ENCODE assay signal across 31 cellular contexts in genomic region chr10:99743841-99744240, GRCh38. TPM values are rescaled to one million over a fixed set of nuclear protein-coding genes. Genes with fewer than 3 reads are reported as not detected.
DNase-seq lines count a peak whose midpoint lies in the region; ATAC-seq and TF ChIP-seq lines count a peak whose summit lies in the region.
"Had no signal": no experiment of that assay in that cellular context is flagged by ENCODE, and none has a peak within 500 bp of the region (broad histone marks: within the 10 kb centered on the region; RNA-seq: fewer than 3 reads in every experiment).

No MANE protein-coding gene starts in this region.

- no peaks in the 10 kb centered on the region for H3K27me3 ChIP-seq in PC-3 (ENCODE audit: low read length)
- no peaks in the 10 kb centered on the region for H3K27me3 ChIP-seq in tibial artery
- H3K27me3 ChIP-seq: heart right ventricle had no signal

- CTCF ChIA-PET in PC-3 (lab: Charles Lee) = interaction anchor here (0.6 to 1.0 kb wide), 2 partner anchors 82 to 102 kb away, joined by 3 read pairs; no protein-coding TSS in a partner anchor
- CTCF ChIA-PET in WTC11 (lab: Charles Lee) = no interaction called here

- no peaks in the 10 kb centered on the region for H3K9me2 ChIP-seq in PC-3 (replicated peaks; ENCODE audit: low read length)

- H3K36me3 ChIP-seq in PC-3 (ENCODE audit: low read depth, low read length) (peaks cover 56% of the 10 kb centered on the region), tibial artery (peaks cover 83 to 91% (median 84%) of the 10 kb centered on the region in 3 donors)

- no peaks in the 10 kb centered on the region for H4K20me1 ChIP-seq in PC-3 (ENCODE audit: low read length)

- H3K9ac ChIP-seq in PC-3 (ENCODE audit: low read length) = no peak overlapping the region

- H3K4me3 Mint-ChIP-seq in activated naive CD8-positive, alpha-beta T cell treated with anti-CD3 and anti-CD28 coated beads, Interleukin-2, amount 50 U/mL, for 24 hours = no peak overlapping the region
- H3K4me3 Mint-ChIP-seq in activated naive CD8-positive, alpha-beta T cell treated with anti-CD3 and anti-CD28 coated beads for 36 hours = no peak overlapping the region
- H3K4me3 Mint-ChIP-seq in WTC11 = no peak overlapping the region
- H3K4me3 Mint-ChIP-seq: activated CD8-positive, alpha-beta memory T cell treated with anti-CD3 and anti-CD28 coated beads, Interleukin-2, amount 10 ng/mL, durations not matched to agents 7 days and 5 days; activated naive CD4-positive, alpha-beta T cell treated with anti-CD3 and anti-CD28 coated beads for 36 hours; CD8-positive, alpha-beta memory T cell; stimulated activated naive B cell treated with anti-CD40 and anti-IgM and Interleukin-4, amounts not matched to agents 10 μg/mL and 1 μg/mL and 100 μg/mL, for 72 hours; T-helper 17 cell had no signal

- no peak overlapping the region for H3K27ac ChIP-seq in PC-3 (ENCODE audit: low read length)
- peak overlapping the region; percentile 14 to 41 for H3K27ac ChIP-seq in tibial artery
- H3K27ac ChIP-seq: SK-N-MC had no signal

- peaks cover 24% of the 10 kb centered on the region for H3K4me1 Mint-ChIP-seq in activated naive CD8-positive, alpha-beta T cell treated with anti-CD3 and anti-CD28 coated beads, Interleukin-2, amount 50 U/mL, for 24 hours
- H3K4me1 Mint-ChIP-seq in activated naive CD8-positive, alpha-beta T cell treated with anti-CD3 and anti-CD28 coated beads for 36 hours = peaks cover 20% of the 10 kb centered on the region
- no peaks in the 10 kb centered on the region for H3K4me1 Mint-ChIP-seq in WTC11

- peaks cover 85% of the 10 kb centered on the region for H3K36me3 Mint-ChIP-seq in activated naive CD8-positive, alpha-beta T cell treated with anti-CD3 and anti-CD28 coated beads, Interleukin-2, amount 50 U/mL, for 24 hours (ENCODE audit: low read depth)
- peaks cover 64% of the 10 kb centered on the region for H3K36me3 Mint-ChIP-seq in activated naive CD8-positive, alpha-beta T cell treated with anti-CD3 and anti-CD28 coated beads for 36 hours
- H3K36me3 Mint-ChIP-seq in WTC11 = peaks cover 71% of the 10 kb centered on the region

- peak overlapping the region; percentile 2 for H3K27ac Mint-ChIP-seq in activated naive CD8-positive, alpha-beta T cell treated with anti-CD3 and anti-CD28 coated beads, Interleukin-2, amount 50 U/mL, for 24 hours
- H3K27ac Mint-ChIP-seq in activated naive CD8-positive, alpha-beta T cell treated with anti-CD3 and anti-CD28 coated beads for 36 hours = no peak overlapping the region
- no peak overlapping the region for H3K27ac Mint-ChIP-seq in WTC11
- H3K27ac Mint-ChIP-seq: activated CD8-positive, alpha-beta memory T cell treated with anti-CD3 and anti-CD28 coated beads, Interleukin-2, amount 10 ng/mL, durations not matched to agents 7 days and 5 days; activated naive CD4-positive, alpha-beta T cell treated with anti-CD3 and anti-CD28 coated beads for 36 hours; stimulated activated naive B cell treated with anti-CD40 and anti-IgM and Interleukin-4, amounts not matched to agents 10 μg/mL and 1 μg/mL and 100 μg/mL, for 72 hours; T-helper 17 cell had no signal

- no peak for DNase-seq in activated naive CD8-positive, alpha-beta T cell treated with anti-CD3 and anti-CD28 coated beads, Interleukin-2, amount 50 U/mL, for 24 hours
- DNase-seq in activated naive CD8-positive, alpha-beta T cell treated with anti-CD3 and anti-CD28 coated beads for 36 hours = no peak
- DNase-seq in PC-3 = peak; percentile 9
- no peak for DNase-seq in left colon
- no peak for DNase-seq in tibial artery
- DNase-seq in WTC11 (ENCODE audit: low spot score) = no peak
- DNase-seq: activated CD4-positive, alpha-beta T cell treated with anti-CD3 and anti-CD28 coated beads, Interleukin-2, amount 50 U/mL, for 1 hour; activated CD8-positive, alpha-beta memory T cell treated with anti-CD3 and anti-CD28 coated beads, Interleukin-2, amount 10 ng/mL, durations not matched to agents 7 days and 5 days; activated naive CD4-positive, alpha-beta T cell treated with anti-CD3 and anti-CD28 coated beads for 36 hours; activated T-cell treated with anti-CD3 and anti-CD28 coated beads, Interleukin-2, amount 50 U/mL, for 48 hours; AML-193; CD8-positive, alpha-beta memory T cell; cortex of kidney; DMS153; foreskin fibroblast; heart right ventricle; kidney glomerular epithelial cell; NCI-H1436; NCI-H2081 treated with DMSO at 0.1 percent for 48 hours; NCI-H226; NCI-H69; RPMI8226; stimulated activated CD4-positive, alpha-beta T cell treated with anti-CD3 and anti-CD28 coated beads, Interleukin-15, amount 100 ng/mL, for 24 hours; stimulated activated naive B cell treated with anti-CD40 and anti-IgM and Interleukin-4, amounts not matched to agents 10 μg/mL and 1 μg/mL and 100 μg/mL, for 72 hours; T-helper 17 cell had no signal

- TF ChIP-seq CTCF in PC-3 (conservative IDR thresholded peaks at IDR 0.05; ENCODE audit: low read depth, low read length) = no peak
- no peak for TF ChIP-seq CTCF in tibial artery (IDR thresholded peaks at IDR 0.05)
- no peak for TF ChIP-seq CTCF in WTC11 (IDR thresholded peaks at IDR 0.05)

- intact Hi-C loops in PC-3 (cut with micrococcal nuclease) (loop anchor here (5.0 kb wide), 1 partner anchor 33 kb away; no protein-coding TSS in a partner anchor), left colon (cut with DNase I, micrococcal nuclease) (no loop called here), tibial artery (cut with DNase I; ENCODE audit: low total_unique reads) (no loop called here)

- H3K4me3 ChIP-seq in PC-3 (ENCODE audit: low read length) (no peak overlapping the region), tibial artery (no peak overlapping the region)
- H3K4me3 ChIP-seq: heart right ventricle, lung, SK-N-MC had no signal

- H3K4me1 ChIP-seq in PC-3 (ENCODE audit: insufficient read depth, low read length) (peaks cover 22% of the 10 kb centered on the region), tibial artery (peaks cover 0 to 27% (median 7%) of the 10 kb centered on the region in 4 donors)

- no peaks in the 10 kb centered on the region for H3K79me2 ChIP-seq in PC-3 (ENCODE audit: low read length)

- H3K27me3 Mint-ChIP-seq in activated naive CD8-positive, alpha-beta T cell treated with anti-CD3 and anti-CD28 coated beads, Interleukin-2, amount 50 U/mL, for 24 hours = no peaks in the 10 kb centered on the region
- no peaks in the 10 kb centered on the region for H3K27me3 Mint-ChIP-seq in activated naive CD8-positive, alpha-beta T cell treated with anti-CD3 and anti-CD28 coated beads for 36 hours
- H3K27me3 Mint-ChIP-seq in WTC11 (ENCODE audit: low read depth) = no peaks in the 10 kb centered on the region
- H3K27me3 Mint-ChIP-seq: activated CD8-positive, alpha-beta memory T cell treated with anti-CD3 and anti-CD28 coated beads, Interleukin-2, amount 10 ng/mL, durations not matched to agents 7 days and 5 days; CD8-positive, alpha-beta memory T cell; stimulated activated naive B cell treated with anti-CD40 and anti-IgM and Interleukin-4, amounts not matched to agents 10 μg/mL and 1 μg/mL and 100 μg/mL, for 72 hours; T-helper 17 cell had no signal

- H3F3A ChIP-seq in PC-3 (ENCODE audit: low read length, unreplicated experiment) = no peaks in the 10 kb centered on the region

- no peak for ATAC-seq in activated naive CD8-positive, alpha-beta T cell treated with anti-CD3 and anti-CD28 coated beads, Interleukin-2, amount 50 U/mL, for 24 hours
- ATAC-seq in PC-3 (peak; percentile 45; the same call in 1 of the 2 replicates), left colon (peak; percentile 67), GM19023 (IDR thresholded peaks at IDR 0.05; ENCODE audit: unreplicated experiment) (no peak), WTC11 (no peak), GM18909 (IDR thresholded peaks at IDR 0.05; ENCODE audit: poor library complexity, unreplicated experiment) (no peak)
- ATAC-seq: activated CD8-positive, alpha-beta memory T cell treated with anti-CD3 and anti-CD28 coated beads, Interleukin-2, amount 10 ng/mL, durations not matched to agents 7 days and 5 days; esophagus mucosa; sciatic nerve; stimulated activated naive B cell treated with anti-CD40 and anti-IgM and Interleukin-4, amounts not matched to agents 10 μg/mL and 1 μg/mL and 100 μg/mL, for 72 hours; T-helper 17 cell had no signal

- no TSS peak for BruUV-seq in PC-3 (replicated peaks; lab: Mats Ljungman, UMichigan)

- H3K9me3 Mint-ChIP-seq in activated naive CD8-positive, alpha-beta T cell treated with anti-CD3 and anti-CD28 coated beads, Interleukin-2, amount 50 U/mL, for 24 hours = peaks cover 16% of the 10 kb centered on the region
- H3K9me3 Mint-ChIP-seq in activated naive CD8-positive, alpha-beta T cell treated with anti-CD3 and anti-CD28 coated beads for 36 hours = peaks cover 13% of the 10 kb centered on the region
- peaks cover 15% of the 10 kb centered on the region for H3K9me3 Mint-ChIP-seq in WTC11

- no peak overlapping the region for H3K4me2 ChIP-seq in PC-3 (ENCODE audit: low read length)

- POLR2A ChIA-PET in PC-3 (lab: Charles Lee; ENCODE audit: unreplicated experiment) = interaction anchor here (0.6 kb wide), 1 partner anchor 82 kb away, joined by 3 read pairs; no protein-coding TSS in a partner anchor
- POLR2A ChIA-PET in WTC11 (lab: Charles Lee) = no interaction called here

- H2AFZ ChIP-seq in PC-3 (ENCODE audit: low read length) = no peak overlapping the region

- H3K9me3 ChIP-seq in PC-3 (ENCODE audit: low read length) (0 out of 2 replicates have a peak, but pooled peaks cover 3% of the 10 kb centered on the region), tibial artery (peaks cover 0 to 10% (median 0%) of the 10 kb centered on the region in 3 donors)

TF ChIP-seq in WTC11, 78 proteins besides CTCF, POLR2A, EP300 and RAD21 (continues in another document):
- TF ChIP-seq JUN (CRISPR knock-in tag; IDR thresholded peaks at IDR 0.05) = no peak

RNA-seq across cellular contexts. Expression of gene CUTC, which starts 11.8 kb away (rescaled TPM):
- total RNA-seq in activated naive CD8-positive, alpha-beta T cell treated with anti-CD3 and anti-CD28 coated beads for 36 hours = 10 to 100 TPM; 36.1 to 38.1 TPM
- total RNA-seq in PC-3 (2014; rRNA removed) = 10.2 and 14.5 TPM in 2 replicates
- 10 to 100 TPM; 10.1 to 13.7 TPM for total RNA-seq in left colon
- total RNA-seq in WTC11 (2021) = 25.8 to 28.6 TPM (median 27.7 TPM) in 3 replicates

RNA-seq across cellular contexts. Expression of gene COX15, which starts 11.9 kb away (rescaled TPM):
- 10 to 100 TPM; 39.2 to 42.0 TPM for total RNA-seq in activated naive CD8-positive, alpha-beta T cell treated with anti-CD3 and anti-CD28 coated beads for 36 hours
- total RNA-seq in PC-3 (2014; rRNA removed) = 16.6 and 24.6 TPM in 2 replicates
- 10 to 100 TPM; 41.4 to 43.5 TPM for total RNA-seq in left colon
- 39.9 to 41.4 TPM (median 40.4 TPM) in 3 replicates for total RNA-seq in WTC11 (2021)

RNA-seq across cellular contexts. Expression of gene ABCC2, which starts 38.6 kb away (rescaled TPM):
- total RNA-seq in activated naive CD8-positive, alpha-beta T cell treated with anti-CD3 and anti-CD28 coated beads for 36 hours = under 1 TPM; 0.70 to 0.99 TPM
- total RNA-seq in PC-3 (2014; rRNA removed) (0.35 and 2.4 TPM in 2 replicates), left colon (under 1 TPM; 0.64 to 0.89 TPM), WTC11 (2021) (0.53 to 0.87 TPM (median 0.57 TPM) in 3 replicates)

Comparison
In these comparisons a context has a peak if more than half of its experiments do, and no peak if none do; other contexts are left out.
1. ATAC-seq: peak in PC-3 (single experiment) and left colon (single experiment); none in activated naive CD8-positive, alpha-beta T cell treated with anti-CD3 and anti-CD28 coated beads, Interleukin-2, amount 50 U/mL, for 24 hours (single experiment), GM19023 (single experiment), WTC11 (single experiment) and GM18909 (single experiment).